In genomic region chr14:30443368-30444007, GRCh38 we compare ENCODE assay signal across 9 cellular contexts.
DNase-seq lines count a peak whose midpoint lies in the region; TF ChIP-seq lines count a peak whose summit lies in the region.
"Had no signal": no experiment of that assay in that cellular context is flagged by ENCODE, and none has a peak within 500 bp of the region (broad histone marks: within the 10 kb centered on the region; RNA-seq: fewer than 3 reads in every experiment).

No MANE protein-coding gene starts in this region.

- CTCF ChIA-PET in AG04450 (lab: Charles Lee) = interaction anchor here (0.6 to 2.6 kb wide), 15 partner anchors 9 to 1692 kb away, joined by 3 to 13 read pairs (median 3); no protein-coding TSS in a partner anchor
- CTCF ChIA-PET in CD8-positive, alpha-beta memory T cell (lab: Charles Lee) = no interaction called here

- no peak overlapping the region for H3K4me3 Mint-ChIP-seq in endodermal cell
- no peak overlapping the region for H3K4me3 Mint-ChIP-seq in CD8-positive, alpha-beta memory T cell
- H3K4me3 Mint-ChIP-seq: stimulated activated naive CD8-positive, alpha-beta T cell treated with anti-CD3 and anti-CD28 coated beads, Interleukin-15, Interleukin-2, amounts not matched to agents 100 ng/mL and 50 ng/mL, for 24 hours had no signal

- H3K4me1 ChIP-seq in endodermal cell (ENCODE audit: control insufficient read depth, insufficient read depth, low read length) = no peaks in the 10 kb centered on the region
- H3K4me1 ChIP-seq in CD8-positive, alpha-beta memory T cell (ENCODE audit: insufficient read depth, low read length) = no peaks in the 10 kb centered on the region

- POLR2A ChIA-PET in AG04450 (lab: Yijun Ruan, JAX) = no interaction called here
- POLR2A ChIA-PET in CD8-positive, alpha-beta memory T cell (lab: Charles Lee) = no interaction called here

- no peak overlapping the region for H3K27ac ChIP-seq in AG04450 (ENCODE audit: low read depth, low read length)
- H3K27ac ChIP-seq in endodermal cell (ENCODE audit: low read depth, low read length) = no peak overlapping the region
- H3K27ac ChIP-seq in CD8-positive, alpha-beta memory T cell (ENCODE audit: low read depth, low read length) = no peak overlapping the region

- WGBS in endodermal cell (ENCODE audit: insufficient coverage in 1 of 2, insufficient read length in 1 of 2), 2 experiments = 30 to 43% methylated on average over 2 to 6 of the region's 7 CpGs

- peaks cover 2% of the 10 kb centered on the region for H3K4me1 Mint-ChIP-seq in endodermal cell
- H3K4me1 Mint-ChIP-seq in CD8-positive, alpha-beta memory T cell = no peaks in the 10 kb centered on the region

- H3K9me3 ChIP-seq in AG04450 (ENCODE audit: control insufficient read depth, insufficient read depth, low read length) (no peaks in the 10 kb centered on the region), endodermal cell (ENCODE audit: control insufficient read depth, low read length) (no peaks in the 10 kb centered on the region)
- no peaks in the 10 kb centered on the region for H3K9me3 ChIP-seq in CD8-positive, alpha-beta memory T cell (ENCODE audit: low read length)

- no peaks in the 10 kb centered on the region for H3K36me3 ChIP-seq in endodermal cell (ENCODE audit: control insufficient read depth, insufficient read depth, low read length)
- no peaks in the 10 kb centered on the region for H3K36me3 ChIP-seq in CD8-positive, alpha-beta memory T cell (ENCODE audit: insufficient read depth, low read length)

- no peak overlapping the region for H3K27ac Mint-ChIP-seq in endodermal cell
- no peak overlapping the region for H3K27ac Mint-ChIP-seq in CD8-positive, alpha-beta memory T cell
- H3K27ac Mint-ChIP-seq: stimulated activated naive CD8-positive, alpha-beta T cell treated with anti-CD3 and anti-CD28 coated beads, Interleukin-15, Interleukin-2, amounts not matched to agents 100 ng/mL and 50 ng/mL, for 24 hours had no signal

- no peak for DNase-seq in AG04450 (ENCODE audit: low read depth, low spot score)
- peak; percentile 27 for DNase-seq in H4 (ENCODE audit: low spot score)
- peak; percentile 14 for DNase-seq in NCI-H526 treated with DMSO at 0.1 percent for 48 hours (lab: John Stamatoyannopoulos, UW)
- DNase-seq in endodermal cell = no peak
- peak; percentile 7 for DNase-seq in skeletal muscle cell (ENCODE audit: low read depth)
- no peak for DNase-seq in NK-92 (lab: John Stamatoyannopoulos, UW; ENCODE audit: unreplicated experiment)
- no peak for DNase-seq in CD8-positive, alpha-beta memory T cell
- no peak for DNase-seq in activated T-cell treated with anti-CD3 and anti-CD28 coated beads, Interleukin-2, amount 50 U/mL, for 48 hours

- TF ChIP-seq CTCF in AG04450 (IDR thresholded peaks at IDR 0.05; ENCODE audit: low read depth, low read length) = peak; percentile 54
- peak; percentile 89 for TF ChIP-seq CTCF in endodermal cell (conservative IDR thresholded peaks at IDR 0.05)

- no peaks in the 10 kb centered on the region for H3K27me3 Mint-ChIP-seq in endodermal cell (ENCODE audit: insufficient read depth)
- H3K27me3 Mint-ChIP-seq in CD8-positive, alpha-beta memory T cell = peaks cover 5 to 17% of the 10 kb centered on the region in 2 donors

- no peaks in the 10 kb centered on the region for H3K36me3 Mint-ChIP-seq in endodermal cell (ENCODE audit: low read depth)
- H3K36me3 Mint-ChIP-seq in CD8-positive, alpha-beta memory T cell = no peaks in the 10 kb centered on the region

- no peak overlapping the region for H3K9ac ChIP-seq in endodermal cell (ENCODE audit: extremely low read depth, low read length, poor library complexity, severe bottlenecking)

- H3K4me3 ChIP-seq in AG04450 (ENCODE audit: low read depth, low read length) = no peak overlapping the region
- no peak overlapping the region for H3K4me3 ChIP-seq in endodermal cell (ENCODE audit: low read length)
- H3K4me3 ChIP-seq in skeletal muscle cell (ENCODE audit: low read depth, low read length) = no peak overlapping the region
- no peak overlapping the region for H3K4me3 ChIP-seq in CD8-positive, alpha-beta memory T cell (ENCODE audit: low read length)

- H3K27me3 ChIP-seq in AG04450 (ENCODE audit: control insufficient read depth, insufficient read depth, low read length) = no peaks in the 10 kb centered on the region
- no peaks in the 10 kb centered on the region for H3K27me3 ChIP-seq in endodermal cell (ENCODE audit: control insufficient read depth, insufficient read depth, low read length, poor library complexity, severe bottlenecking)
- no peaks in the 10 kb centered on the region for H3K27me3 ChIP-seq in CD8-positive, alpha-beta memory T cell (ENCODE audit: insufficient read depth, low read length, poor library complexity, severe bottlenecking)

- no peaks in the 10 kb centered on the region for H3K9me3 Mint-ChIP-seq in endodermal cell
- H3K9me3 Mint-ChIP-seq in CD8-positive, alpha-beta memory T cell = no peaks in the 10 kb centered on the region
- H3K9me3 Mint-ChIP-seq: stimulated activated naive CD8-positive, alpha-beta T cell treated with anti-CD3 and anti-CD28 coated beads, Interleukin-15, Interleukin-2, amounts not matched to agents 100 ng/mL and 50 ng/mL, for 24 hours had no signal

Comparison
In these comparisons a context has a peak if more than half of its experiments do, and no peak if none do; other contexts are left out.
1. DNase-seq: peak in H4 (single experiment), NCI-H526 treated with DMSO at 0.1 percent for 48 hours (single experiment) and skeletal muscle cell (single experiment); none in AG04450 (single experiment), endodermal cell (single experiment), NK-92 (single experiment), CD8-positive, alpha-beta memory T cell (0 of 5) and activated T-cell treated with anti-CD3 and anti-CD28 coated beads, Interleukin-2, amount 50 U/mL, for 48 hours (0 of 2).